In genomic region chr11:86066606-86067229, GRCh38 we compare ENCODE assay signal across 8 cellular contexts. TPM values are rescaled to one million over a fixed set of nuclear protein-coding genes. Genes with fewer than 3 reads are reported as not detected.
DNase-seq lines count a peak whose midpoint lies in the region; ATAC-seq and TF ChIP-seq lines count a peak whose summit lies in the region.

No MANE protein-coding gene starts in this region.

- no peak for TF ChIP-seq CTCF in adrenal gland (IDR thresholded peaks at IDR 0.05)

- H3K36me3 Mint-ChIP-seq in T-helper 2 cell treated with Interferon-gamma antibody and Interleukin-4, amounts not matched to agents 5 μg/mL and 100 μg/mL, for 36 hours (ENCODE audit: low read depth), result peaks cover 32% of the 10 kb centered on the region

- peak overlapping the region in 2 of 4 donors; percentile 84 to 99 for H3K4me3 ChIP-seq in adrenal gland

- TF ChIP-seq POLR2A in adrenal gland (IDR thresholded peaks at IDR 0.05), result no peak

- no peaks in the 10 kb centered on the region for H3K9me3 ChIP-seq in adrenal gland (replicated peaks in 1 of 3)

- H3K27me3 Mint-ChIP-seq in T-helper 2 cell treated with Interferon-gamma antibody and Interleukin-4, amounts not matched to agents 5 μg/mL and 100 μg/mL, for 36 hours (ENCODE audit: low read depth), result no peaks in the 10 kb centered on the region

- peak overlapping the region in 4 of 5 donors; percentile 74 to 98 (median 95) for H3K27ac ChIP-seq in adrenal gland
- peak overlapping the region; percentile 95 for H3K27ac ChIP-seq in layer of hippocampus (ENCODE audit: low read depth, low read length)
- H3K27ac ChIP-seq in substantia nigra (ENCODE audit: low read depth, low read length, poor library complexity, severe bottlenecking), result peak overlapping the region; percentile 96

- H3K4me1 ChIP-seq in adrenal gland (replicated peaks in 1 of 2), result peaks cover 18 to 52% of the 10 kb centered on the region in 2 donors

- no peaks in the 10 kb centered on the region for H3K36me3 ChIP-seq in adrenal gland (replicated peaks in 1 of 2)

- 13 to 28% (median 19%) methylated on average over 7 of the region's 7 CpGs for WGBS in adrenal gland, 4 donors

- no peak for DNase-seq in T-helper 2 cell treated with Interferon-gamma antibody and Interleukin-4, amounts not matched to agents 5 μg/mL and 100 μg/mL, for 36 hours (ENCODE audit: low spot score)
- DNase-seq in T-helper 2 cell (no peak), adrenal gland (no peak), substantia nigra (lab: John Stamatoyannopoulos, UW) (no peak), GF-D8 (lab: John Stamatoyannopoulos, UW) (no peak), Kasumi-1 (lab: John Stamatoyannopoulos, UW) (no peak)

- no peaks in the 10 kb centered on the region for H3K9me3 Mint-ChIP-seq in T-helper 2 cell treated with Interferon-gamma antibody and Interleukin-4, amounts not matched to agents 5 μg/mL and 100 μg/mL, for 36 hours

- H3K27ac Mint-ChIP-seq in T-helper 2 cell treated with Interferon-gamma antibody and Interleukin-4, amounts not matched to agents 5 μg/mL and 100 μg/mL, for 36 hours, result peak overlapping the region; percentile 89

- H3K27me3 ChIP-seq in adrenal gland, result no peaks in the 10 kb centered on the region
- H3K27me3 ChIP-seq in layer of hippocampus (ENCODE audit: control insufficient read depth, insufficient read depth, low read length), result no peaks in the 10 kb centered on the region

- intact Hi-C loops in adrenal gland (cut with DNase I), result no loop called here

- no peak for ATAC-seq in GM21737 (IDR thresholded peaks at IDR 0.05; ENCODE audit: unreplicated experiment)

- H3K4me3 Mint-ChIP-seq in T-helper 2 cell treated with Interferon-gamma antibody and Interleukin-4, amounts not matched to agents 5 μg/mL and 100 μg/mL, for 36 hours, result peak overlapping the region; percentile 99

- peaks cover 47% of the 10 kb centered on the region for H3K4me1 Mint-ChIP-seq in T-helper 2 cell treated with Interferon-gamma antibody and Interleukin-4, amounts not matched to agents 5 μg/mL and 100 μg/mL, for 36 hours (ENCODE audit: low read depth)

RNA-seq across cellular contexts. Expression of gene PICALM, which starts 2.2 kb away (rescaled TPM):
- 100 to 1,000 TPM in 7 of 8 donors, 10 to 100 TPM in 1; 96.3 to 194 (median 121) TPM for total RNA-seq in adrenal gland
- 100 to 1,000 TPM in 1 of 3 donors, 10 to 100 TPM in 2; 33.9 to 217 (median 52.8) TPM for polyA plus RNA-seq in adrenal gland
